ENCODE assay signal across 16 cellular contexts in the genomic region with DNA sequence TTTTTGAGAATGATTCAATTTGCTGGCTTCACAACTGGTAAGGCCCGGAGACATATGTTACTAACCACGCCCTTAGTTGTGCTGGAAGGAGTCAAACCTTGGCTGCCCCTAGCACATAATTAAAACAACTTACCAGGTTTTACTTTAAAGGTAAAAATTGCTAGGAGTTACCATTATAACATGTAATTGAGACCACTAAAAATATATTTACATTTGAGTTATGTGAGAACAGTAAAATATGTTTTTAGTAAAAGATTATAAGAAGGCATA.
DNase-seq lines count a peak whose midpoint lies in the region; ATAC-seq, FAIRE-seq and TF ChIP-seq lines count a peak whose summit lies in the region.
"Had no signal": no experiment of that assay in that cellular context is flagged by ENCODE, and none has a peak within 500 bp of the region (broad histone marks: within the 10 kb centered on the region; RNA-seq: fewer than 3 reads in every experiment).

No MANE protein-coding gene starts in this region.

- no peak for TF ChIP-seq CTCF in brain (conservative IDR thresholded peaks at IDR 0.05)
- no peak for TF ChIP-seq CTCF in mucosa of descending colon (IDR thresholded peaks at IDR 0.05)

- H3K9ac ChIP-seq in ES-I3 (ENCODE audit: low read depth, low read length) (peak overlapping the region; percentile 93; the same call in 1 of the 2 replicates), HUES64 (ENCODE audit: low read depth, low read length) (peak overlapping the region; percentile 98), mesendoderm (ENCODE audit: low read length) (no peak overlapping the region)

- H3K79me2 ChIP-seq in mesendoderm (ENCODE audit: control insufficient read depth, insufficient read depth, low read length), result peaks cover 4% of the 10 kb centered on the region

- H3K4me2 ChIP-seq in mesendoderm (ENCODE audit: low read length), result no peak overlapping the region

- H3K4me3 ChIP-seq in HUES64 (ENCODE audit: low read length), result peak overlapping the region; percentile 74
- no peak overlapping the region for H3K4me3 ChIP-seq in mesendoderm (ENCODE audit: low read length)
- H3K4me3 ChIP-seq in mucosa of descending colon, result no peak overlapping the region

- peaks cover 2% of the 10 kb centered on the region for H3K79me1 ChIP-seq in mesendoderm (ENCODE audit: low read length)

- 35% methylated on average over 2 of the region's 2 CpGs for WGBS in HUES64
- no CpG with 5 or more reads among the region's 2 CpGs for WGBS in mesendoderm (ENCODE audit: extremely low coverage, insufficient coverage, low lambda C conversion rate)

- peaks cover 28% of the 10 kb centered on the region for H3K4me1 Mint-ChIP-seq in brain

- intact Hi-C loops in mucosa of descending colon (cut with DNase I, micrococcal nuclease), result no loop called here

- H3K4me3 Mint-ChIP-seq in brain, result peak overlapping the region; percentile 70 to 87 (median 83)

- H3K36me3 ChIP-seq in ES-I3 (ENCODE audit: insufficient read depth, low read length) (peaks cover 34% of the 10 kb centered on the region), HUES64 (ENCODE audit: insufficient read depth, low read length) (peaks cover 45% of the 10 kb centered on the region), mesendoderm (ENCODE audit: control insufficient read depth, insufficient read depth, low read length) (peaks cover 7% of the 10 kb centered on the region), mucosa of descending colon (ENCODE audit: low read depth) (no peaks in the 10 kb centered on the region)
- H3K36me3 ChIP-seq: BE2C, brain microvascular endothelial cell had no signal

- FAIRE-seq in urothelium cell line (lab: Jason Lieb, UNC), result no peak
- FAIRE-seq: keratinocyte had no signal

- H3K9me3 Mint-ChIP-seq in brain, result peaks cover 16 to 50% (median 25%) of the 10 kb centered on the region in 5 experiments

- no peak for ATAC-seq in mucosa of descending colon
- ATAC-seq: foreskin keratinocyte had no signal

- no peak overlapping the region for H3K18ac ChIP-seq in mesendoderm (ENCODE audit: low read length)

- H4K5ac ChIP-seq in mesendoderm (ENCODE audit: low read length), result no peak overlapping the region

- no peak overlapping the region for H3K4ac ChIP-seq in mesendoderm (ENCODE audit: low read depth, low read length)

- no peak overlapping the region for H3K56ac ChIP-seq in mesendoderm (ENCODE audit: low read length)

- H3K23ac ChIP-seq in mesendoderm (ENCODE audit: low read length), result no peak overlapping the region

- H3K27ac Mint-ChIP-seq in brain, result peak overlapping the region in 3 of 5 experiments; percentile 84 to 94 (median 93)

- H3K27ac ChIP-seq in HUES64 (ENCODE audit: low read depth, low read length) (no peak overlapping the region), mesendoderm (ENCODE audit: low read depth, low read length) (no peak overlapping the region)
- H3K27ac ChIP-seq: brain microvascular endothelial cell, foreskin keratinocyte, HL-60 had no signal

- no peak overlapping the region for H2BK15ac ChIP-seq in mesendoderm (replicated peaks; ENCODE audit: low read depth)

- H3K36me3 Mint-ChIP-seq in brain, result peaks cover 42% of the 10 kb centered on the region

- in situ Hi-C loops in ACHN (cut with HindIII; ENCODE audit: low pct_ligation_motif_present, low pct_unique_long_range_greater_than_20kb, low sequenced_read_pairs), result no loop called here

- H2AK5ac ChIP-seq in mesendoderm (ENCODE audit: low read length), result no peak overlapping the region

- H3K9me3 ChIP-seq in ES-I3 (ENCODE audit: control insufficient read depth, insufficient read depth, low read length) (peaks cover 9% of the 10 kb centered on the region; the same call in 1 of the 2 replicates), HUES64 (ENCODE audit: insufficient read depth, low read depth, low read length) (peaks cover 42% of the 10 kb centered on the region), mucosa of descending colon (peaks cover 65% of the 10 kb centered on the region)

- 0 out of 2 replicates have a peak, but pooled peaks cover 6% of the 10 kb centered on the region for H3K4me1 ChIP-seq in ES-I3 (ENCODE audit: insufficient read depth, low read length)
- H3K4me1 ChIP-seq in HUES64 (ENCODE audit: insufficient read depth, low read length), result peaks cover 7% of the 10 kb centered on the region
- H3K4me1 ChIP-seq in mesendoderm (ENCODE audit: control insufficient read depth, low read depth, low read length), result no peaks in the 10 kb centered on the region
- no peaks in the 10 kb centered on the region for H3K4me1 ChIP-seq in mucosa of descending colon (ENCODE audit: low read depth)
- H3K4me1 ChIP-seq: foreskin keratinocyte had no signal

- no peak overlapping the region for H2BK5ac ChIP-seq in mesendoderm (ENCODE audit: low read length)

- H3K27me3 ChIP-seq in HUES64 (ENCODE audit: insufficient read depth, low read length) (no peaks in the 10 kb centered on the region), mesendoderm (ENCODE audit: insufficient read depth, low read length, poor library complexity) (no peaks in the 10 kb centered on the region)
- H3K27me3 ChIP-seq: BE2C, brain microvascular endothelial cell, foreskin keratinocyte had no signal

- H4K8ac ChIP-seq in mesendoderm (ENCODE audit: low read depth, low read length), result no peak overlapping the region

- H2BK120ac ChIP-seq in mesendoderm (ENCODE audit: low read depth, low read length), result no peak overlapping the region

- no peaks in the 10 kb centered on the region for H3K27me3 Mint-ChIP-seq in brain

- DNase-seq in mesendoderm (peak; percentile 12), urothelium cell line (ENCODE audit: low spot score) (no peak), ACHN (no peak), NCI-H69 (lab: John Stamatoyannopoulos, UW) (no peak), mucosa of descending colon (no peak)
- DNase-seq: BE2C; brain microvascular endothelial cell; DMS53; effector CD8-positive, alpha-beta T cell; foreskin keratinocyte; NCI-H2029 treated with DMSO at 0.1 percent for 48 hours had no signal
